ENCODE assay signal across 11 cellular contexts in genomic region chr17:50181601-50182345, GRCh38. TPM values are rescaled to one million over a fixed set of nuclear protein-coding genes. Genes with fewer than 3 reads are reported as not detected.
DNase-seq lines count a peak whose midpoint lies in the region; ATAC-seq and TF ChIP-seq lines count a peak whose summit lies in the region.
"Had no signal": no experiment of that assay in that cellular context is flagged by ENCODE, and none has a peak within 500 bp of the region (broad histone marks: within the 10 kb centered on the region; RNA-seq: fewer than 3 reads in every experiment).

No MANE protein-coding gene starts in this region.

- no TSS peak for BruUV-seq in OCI-LY7 (replicated peaks; lab: Mats Ljungman, UMichigan)

- H4K20me1 ChIP-seq in hepatocyte (ENCODE audit: insufficient read depth, poor library complexity, severe bottlenecking) (peaks cover 3% of the 10 kb centered on the region), OCI-LY7 (ENCODE audit: insufficient read depth, low read length) (no peaks in the 10 kb centered on the region)

- POLR2A ChIA-PET in OCI-LY7 (lab: Charles Lee), result no interaction called here

- no peak overlapping the region for H3K27ac ChIP-seq in right cardiac atrium (ENCODE audit: low read length)
- no peak overlapping the region for H3K27ac ChIP-seq in left ventricle myocardium inferior (replicated peaks)
- peak overlapping the region; percentile 59 for H3K27ac ChIP-seq in hepatocyte
- no peak overlapping the region for H3K27ac ChIP-seq in OCI-LY7 (ENCODE audit: low read depth, low read length, poor library complexity, severe bottlenecking)

- H3K79me2 ChIP-seq in hepatocyte (no peaks in the 10 kb centered on the region), OCI-LY7 (ENCODE audit: insufficient read depth, low read depth, low read length) (no peaks in the 10 kb centered on the region)

- H3K9me3 ChIP-seq in right cardiac atrium (ENCODE audit: control insufficient read depth, low read length) (no peaks in the 10 kb centered on the region), left ventricle myocardium inferior (replicated peaks) (no peaks in the 10 kb centered on the region), hepatocyte (ENCODE audit: low read depth) (no peaks in the 10 kb centered on the region), OCI-LY7 (ENCODE audit: low read length) (no peaks in the 10 kb centered on the region)
- H3K9me3 ChIP-seq: MG63 had no signal

- TF ChIP-seq CTCF in left ventricle myocardium inferior (IDR thresholded peaks at IDR 0.05; ENCODE audit: borderline replicate concordance), result no peak
- TF ChIP-seq CTCF in hepatocyte (IDR thresholded peaks at IDR 0.05; ENCODE audit: poor library complexity), result no peak
- TF ChIP-seq CTCF in OCI-LY7 (conservative IDR thresholded peaks at IDR 0.05; ENCODE audit: low read length), result no peak

- peaks cover 9% of the 10 kb centered on the region for H3K4me1 ChIP-seq in right cardiac atrium (ENCODE audit: control insufficient read depth, insufficient read depth, low read length)
- peaks cover 21% of the 10 kb centered on the region for H3K4me1 ChIP-seq in left ventricle myocardium inferior
- peaks cover 23% of the 10 kb centered on the region for H3K4me1 ChIP-seq in hepatocyte (ENCODE audit: insufficient read depth)
- peaks cover 39% of the 10 kb centered on the region for H3K4me1 ChIP-seq in OCI-LY7 (ENCODE audit: insufficient read depth, low read length, poor library complexity, severe bottlenecking)

- no peak overlapping the region for H3K4me2 ChIP-seq in hepatocyte
- no peak overlapping the region for H3K4me2 ChIP-seq in OCI-LY7 (ENCODE audit: low read length)

- H3K27me3 ChIP-seq in right cardiac atrium (ENCODE audit: control insufficient read depth, insufficient read depth), result no peaks in the 10 kb centered on the region
- H3K27me3 ChIP-seq in left ventricle myocardium inferior (ENCODE audit: low read depth), result no peaks in the 10 kb centered on the region
- no peaks in the 10 kb centered on the region for H3K27me3 ChIP-seq in hepatocyte
- H3K27me3 ChIP-seq: MG63 had no signal

- H2AFZ ChIP-seq in hepatocyte (no peak overlapping the region), OCI-LY7 (ENCODE audit: low read length) (no peak overlapping the region)

- ATAC-seq in right cardiac atrium, result no peak

- intact Hi-C loops in right cardiac atrium (cut with DNase I), result no loop called here
- intact Hi-C loops in left ventricle myocardium inferior (cut with micrococcal nuclease), result no loop called here
- intact Hi-C loops in OCI-LY7 (cut with micrococcal nuclease; ENCODE audit: unreplicated experiment), result no loop called here

- CTCF ChIA-PET in OCI-LY7 (lab: Charles Lee; ENCODE audit: unreplicated experiment), result interaction anchor here (1.2 kb wide), 1 partner anchor 12 kb away, joined by 3 read pairs; no protein-coding TSS in a partner anchor

- WGBS in right cardiac atrium, result 68% methylated on average over 10 of the region's 10 CpGs
- 61% methylated on average over 10 of the region's 10 CpGs for WGBS in hepatocyte (ENCODE audit: low lambda C conversion rate, missing lambda C conversion rate)

- DNase-seq in right cardiac atrium (peak; percentile 7 to 52 (median 41)), left ventricle myocardium inferior (no peak), hepatocyte (ENCODE audit: low spot score) (no peak), Ammon's horn (ENCODE audit: low spot score) (no peak), retina (no peak), OCI-LY7 (ENCODE audit: low spot score) (no peak)
- DNase-seq: activated CD4-positive, CD25-positive, alpha-beta regulatory T cell; activated naive CD4-positive, alpha-beta T cell; mesendoderm; MG63; stimulated activated CD4-positive, alpha-beta T cell treated with anti-CD3 and anti-CD28 coated beads, Interleukin-15, amount 100 ng/mL, for 24 hours had no signal

- H3K4me3 ChIP-seq in right cardiac atrium (ENCODE audit: low read length) (no peak overlapping the region), left ventricle myocardium inferior (no peak overlapping the region), hepatocyte (no peak overlapping the region), OCI-LY7 (ENCODE audit: low read depth, low read length, poor library complexity, severe bottlenecking) (no peak overlapping the region)
- H3K4me3 ChIP-seq: MG63 had no signal

- H3K9me2 ChIP-seq in hepatocyte (replicated peaks; ENCODE audit: insufficient read depth), result no peaks in the 10 kb centered on the region
- no peaks in the 10 kb centered on the region for H3K9me2 ChIP-seq in OCI-LY7 (ENCODE audit: insufficient read depth, low read length)

- H3K36me3 ChIP-seq in left ventricle myocardium inferior, result peaks cover 15% of the 10 kb centered on the region
- no peaks in the 10 kb centered on the region for H3K36me3 ChIP-seq in hepatocyte (replicated peaks; ENCODE audit: insufficient read depth, low read depth)
- no peaks in the 10 kb centered on the region for H3K36me3 ChIP-seq in OCI-LY7 (ENCODE audit: insufficient read depth, low read length)

RNA-seq across cellular contexts. Expression of gene SGCA, which starts 16.0 kb away (rescaled TPM):
- total RNA-seq in right cardiac atrium (100 to 1,000 TPM; 127 to 150 (median 133) TPM), left ventricle myocardium inferior (137 TPM), hepatocyte (0.37 TPM in 1 of 2 replicates, not detected in the other), OCI-LY7 (2022) (1.1 TPM in 1 of 2 replicates, not detected in the other)
- polyA plus RNA-seq in right cardiac atrium (156 TPM), hepatocyte (0.83 and 2.2 TPM in 2 replicates)
- 0.57 TPM in 1 of 2 replicates, not detected in the other for total RNA-seq in OCI-LY7 (2014; rRNA removed; shearing (Covaris generic))

RNA-seq across cellular contexts. Expression of gene COL1A1, which starts 19.7 kb away (rescaled TPM):
- 100 to 1,000 TPM in 1 of 4 donors, 10 to 100 TPM in 3; 58.4 to 138 (median 74.3) TPM for total RNA-seq in right cardiac atrium
- 24.8 TPM for polyA plus RNA-seq in right cardiac atrium
- total RNA-seq in left ventricle myocardium inferior, result 45.8 TPM
- total RNA-seq in hepatocyte, result 351 and 1,063 TPM in 2 replicates
- polyA plus RNA-seq in hepatocyte, result 5,822 and 6,071 TPM in 2 replicates
- not detected in 2 replicates for total RNA-seq in OCI-LY7 (2014; rRNA removed; shearing (Covaris generic))
- total RNA-seq in OCI-LY7 (2022), result not detected in 2 replicates

RNA-seq across cellular contexts. Expression of gene PPP1R9B, which starts 31.3 kb away (rescaled TPM):
- total RNA-seq in right cardiac atrium, result 10 to 100 TPM; 33.2 to 40.7 (median 36.1) TPM
- polyA plus RNA-seq in right cardiac atrium, result 26.5 TPM
- total RNA-seq in left ventricle myocardium inferior, result 33.0 TPM
- 22.5 and 26.2 TPM in 2 replicates for total RNA-seq in hepatocyte
- 5.1 and 6.7 TPM in 2 replicates for polyA plus RNA-seq in hepatocyte
- total RNA-seq in OCI-LY7 (2014; rRNA removed; shearing (Covaris generic)), result 45.3 and 73.2 TPM in 2 replicates
- total RNA-seq in OCI-LY7 (2022), result 73.9 and 87.0 TPM in 2 replicates

RNA-seq across cellular contexts. Expression of gene SAMD14, which starts 51.8 kb away (rescaled TPM):
- total RNA-seq in right cardiac atrium (1 to 10 TPM; 2.4 to 4.0 (median 3.5) TPM), left ventricle myocardium inferior (1.6 TPM), hepatocyte (2.4 and 3.1 TPM in 2 replicates), OCI-LY7 (2022) (0.13 and 0.59 TPM in 2 replicates)
- polyA plus RNA-seq in right cardiac atrium (3.3 TPM), hepatocyte (3.1 and 4.2 TPM in 2 replicates)
- total RNA-seq in OCI-LY7 (2014; rRNA removed; shearing (Covaris generic)), result not detected in 2 replicates

Comparison
In these comparisons a context has a peak if more than half of its experiments do, and no peak if none do; other contexts are left out.
1. DNase-seq: peak in right cardiac atrium (3 of 3); none in left ventricle myocardium inferior (single experiment), hepatocyte (single experiment), Ammon's horn (single experiment), retina (single experiment) and OCI-LY7 (single experiment).
2. RNA of gene SGCA, which starts 16.0 kb away (total RNA-seq): 137 TPM in left ventricle myocardium inferior (single experiment) and 127 to 150 TPM in right cardiac atrium; 0.57 to 1.1 TPM in OCI-LY7 and 0.37 TPM in hepatocyte; every median in the first group is over 10 times any median in the second.
3. RNA of gene COL1A1, which starts 19.7 kb away (total RNA-seq): 351 to 1,063 TPM in hepatocyte, 58.4 to 138 TPM in right cardiac atrium and 45.8 TPM in left ventricle myocardium inferior (single experiment); not detected in OCI-LY7; every median in the first group is over 10 times any median in the second.